8 cellular contexts compared by ENCODE assay signal in the genomic region with DNA sequence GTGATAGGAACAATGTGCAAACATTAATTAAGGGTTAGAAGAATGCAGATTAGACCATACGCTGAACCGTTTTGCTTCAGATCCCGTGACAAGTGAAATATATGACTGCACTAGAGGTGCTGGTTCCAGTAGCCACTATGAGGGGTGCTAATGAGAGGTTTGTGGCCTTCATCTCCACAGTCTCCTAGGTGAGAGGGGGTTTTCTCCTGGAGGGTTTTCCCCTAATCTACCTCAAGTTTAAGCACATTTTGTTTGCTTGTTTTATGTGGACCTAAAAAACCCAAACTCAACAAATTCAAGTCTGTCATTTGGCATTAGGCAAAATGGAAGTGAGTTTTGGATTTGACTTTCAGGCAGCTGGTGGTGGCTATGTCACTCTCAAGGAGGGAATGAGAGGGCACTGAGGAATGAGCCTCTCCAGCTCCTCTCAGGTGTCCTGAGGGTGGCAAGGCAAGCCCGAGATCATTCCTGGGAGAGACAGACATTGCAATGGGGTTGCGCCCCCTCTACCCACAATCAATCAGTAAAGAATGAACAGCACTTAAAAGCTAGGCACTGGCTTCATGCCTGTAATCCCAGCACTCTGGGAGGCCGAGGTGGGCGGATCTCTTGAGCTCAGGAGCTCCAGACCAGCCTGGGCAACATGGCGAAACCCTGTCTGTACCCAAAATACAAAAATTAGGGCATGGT.
DNase-seq lines count a peak whose midpoint lies in the region; ATAC-seq lines count a peak whose summit lies in the region.
"Had no signal": no experiment of that assay in that cellular context is flagged by ENCODE, and none has a peak within 500 bp of the region (broad histone marks: within the 10 kb centered on the region; RNA-seq: fewer than 3 reads in every experiment).

No MANE protein-coding gene starts in this region.

- H3K27ac ChIP-seq in layer of hippocampus (ENCODE audit: low read depth, low read length) (peak overlapping the region; percentile 98), substantia nigra (ENCODE audit: low read depth, low read length, poor library complexity, severe bottlenecking) (peak overlapping the region; percentile 99)

- ATAC-seq in HG03039 (IDR thresholded peaks at IDR 0.05; ENCODE audit: unreplicated experiment) (no peak), GM18861 (IDR thresholded peaks at IDR 0.05; ENCODE audit: unreplicated experiment) (no peak)

- peak overlapping the region; percentile 54 for H3K4me3 ChIP-seq in HAP-1

- no peaks in the 10 kb centered on the region for H3K9me3 ChIP-seq in HAP-1
- H3K9me3 ChIP-seq: adrenal gland had no signal

- DNase-seq in HAP-1 (ENCODE audit: low spot score in 2 of 2) (no peak), OCI-M1 (lab: John Stamatoyannopoulos, UW) (peak; percentile 43), substantia nigra (lab: John Stamatoyannopoulos, UW) (no peak), GM03348 (ENCODE audit: low spot score) (no peak)

- H3K36me3 ChIP-seq in HAP-1 (replicated peaks) = no peaks in the 10 kb centered on the region
- H3K36me3 ChIP-seq: adrenal gland had no signal

- in situ Hi-C loops in HAP-1 (cut with MboI; ENCODE audit: low sequenced_read_pairs) = no loop called here

- 0 out of 2 replicates have a peak, but pooled peaks cover 3% of the 10 kb centered on the region for H3K27me3 ChIP-seq in HAP-1 (ENCODE audit: low read depth)
- H3K27me3 ChIP-seq in layer of hippocampus (ENCODE audit: control insufficient read depth, insufficient read depth, low read length) = no peaks in the 10 kb centered on the region
- H3K27me3 ChIP-seq: adrenal gland had no signal

- peaks cover 10% of the 10 kb centered on the region for H3K4me1 ChIP-seq in HAP-1
